In genomic region chr2:226467633-226468032, GRCh38 we compare ENCODE assay signal across 9 cellular contexts.
"Had no signal": no experiment of that assay in that cellular context is flagged by ENCODE, and none has a peak within 500 bp of the region (broad histone marks: within the 10 kb centered on the region; RNA-seq: fewer than 3 reads in every experiment).

No MANE protein-coding gene starts in this region.

- H3K27ac ChIP-seq: GM23248, HL-60 had no signal

- H3K4me3 Mint-ChIP-seq: HFFc6, IgD-negative memory B cell had no signal

- H2AFZ ChIP-seq: GM23248 had no signal

- H3K27ac Mint-ChIP-seq: HFFc6, IgD-negative memory B cell had no signal

- H3K4me3 ChIP-seq: GM23248, HAP-1 had no signal

- H3K36me3 ChIP-seq: HAP-1 had no signal

- H3K4me1 ChIP-seq: HAP-1 had no signal

- DNase-seq: GM23248, GOT3, H7, HFFc6 had no signal

- H3K9ac ChIP-seq: GM23248 had no signal

- H3K4me1 Mint-ChIP-seq: IgD-negative memory B cell had no signal

- H3K36me3 Mint-ChIP-seq: IgD-negative memory B cell had no signal

- H3K9me3 ChIP-seq: HAP-1 had no signal

- ATAC-seq: HCT116, HepG2 had no signal

- H3K27me3 Mint-ChIP-seq: IgD-negative memory B cell had no signal
